In the genomic region with DNA sequence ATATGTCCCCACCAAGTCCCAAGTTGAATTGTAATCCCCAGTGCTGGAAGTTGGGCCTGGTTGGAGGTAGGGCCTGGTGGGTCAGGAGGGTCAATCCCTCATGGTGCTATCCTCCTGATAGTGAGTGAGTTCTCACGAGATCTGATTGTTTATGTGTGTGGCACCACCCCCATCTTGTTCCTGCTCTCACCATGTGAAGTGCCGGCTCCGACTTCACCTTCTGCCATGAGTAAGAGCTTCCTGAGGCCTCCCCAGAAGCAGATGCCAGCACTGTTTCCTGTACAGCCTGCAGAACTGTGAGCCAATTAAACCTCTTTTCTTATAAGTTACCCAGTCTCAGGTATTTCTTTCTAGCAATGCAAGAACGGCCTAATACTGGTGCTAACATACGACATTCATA, we compare ENCODE assay signal across 26 cellular contexts.
"Had no signal": no experiment of that assay in that cellular context is flagged by ENCODE, and none has a peak within 500 bp of the region (broad histone marks: within the 10 kb centered on the region; RNA-seq: fewer than 3 reads in every experiment).

No MANE protein-coding gene starts in this region.

- H3K4me1 ChIP-seq: colonic mucosa, heart right ventricle, left ventricle myocardium inferior, thyroid gland, upper lobe of left lung, vagina had no signal

- FAIRE-seq: islet of Langerhans had no signal

- H3K9me3 ChIP-seq: colonic mucosa, heart right ventricle, left ventricle myocardium inferior, mucosa of descending colon, thyroid gland, upper lobe of left lung, vagina had no signal

- H3K36me3 ChIP-seq: colonic mucosa, heart right ventricle, left ventricle myocardium inferior, thyroid gland, upper lobe of left lung, vagina had no signal

- ATAC-seq: activated CD8-positive, alpha-beta T cell treated with anti-CD3 and anti-CD28 coated beads for 36 hours; activated naive CD4-positive, alpha-beta T cell treated with anti-CD3 and anti-CD28 coated beads, Interleukin-2, amount 50 U/mL, for 72 hours; esophagus mucosa; heart right ventricle; mucosa of descending colon; sciatic nerve; stimulated activated effector memory CD8-positive, alpha-beta T cell treated with anti-CD3 and anti-CD28 coated beads, Interleukin-12 subunit alpha, Interleukin-12 subunit beta, amount 100 ng/mL, for 72 hours had no signal

- H3K4me3 ChIP-seq: colonic mucosa, dorsolateral prefrontal cortex, heart right ventricle, left ventricle myocardium inferior, lung, mucosa of descending colon, skin epidermis, thyroid gland, upper lobe of left lung, vagina had no signal

- DNase-seq: activated B cell treated with CpG ODN at 0.5 μM for 24 hours; activated CD4-positive, alpha-beta T cell treated with anti-CD3 and anti-CD28 coated beads, Interleukin-2, amount 50 U/mL, for 1 hour; activated CD8-positive, alpha-beta T cell treated with anti-CD3 and anti-CD28 coated beads for 36 hours; activated naive CD4-positive, alpha-beta T cell; activated T-cell treated with anti-CD3 and anti-CD28 coated beads, Interleukin-2, amount 50 U/mL, for 48 hours; anterior cingulate cortex; colonic mucosa; dorsolateral prefrontal cortex; effector memory CD4-positive, alpha-beta T cell; foreskin melanocyte; heart right ventricle; left ventricle myocardium inferior; mucosa of descending colon; stimulated activated CD4-positive, alpha-beta T cell treated with anti-CD3 and anti-CD28 coated beads, Interleukin-12 subunit alpha, Interleukin-12 subunit beta, amount 100 ng/mL, for 4 hours; stimulated activated CD4-positive, alpha-beta T cell treated with anti-CD3 and anti-CD28 coated beads, Interleukin-4, amount 100 ng/mL, for 1 hour; T-helper 1 cell; thyroid gland; upper lobe of left lung had no signal

- H3K27me3 ChIP-seq: colonic mucosa, thyroid gland, upper lobe of left lung, vagina had no signal

- H3K27ac ChIP-seq: colonic mucosa, dorsolateral prefrontal cortex, heart right ventricle, left ventricle myocardium inferior, skin epidermis, thyroid gland, upper lobe of left lung, vagina had no signal
